1 cellular context compared by ENCODE assay signal in the genomic region with DNA sequence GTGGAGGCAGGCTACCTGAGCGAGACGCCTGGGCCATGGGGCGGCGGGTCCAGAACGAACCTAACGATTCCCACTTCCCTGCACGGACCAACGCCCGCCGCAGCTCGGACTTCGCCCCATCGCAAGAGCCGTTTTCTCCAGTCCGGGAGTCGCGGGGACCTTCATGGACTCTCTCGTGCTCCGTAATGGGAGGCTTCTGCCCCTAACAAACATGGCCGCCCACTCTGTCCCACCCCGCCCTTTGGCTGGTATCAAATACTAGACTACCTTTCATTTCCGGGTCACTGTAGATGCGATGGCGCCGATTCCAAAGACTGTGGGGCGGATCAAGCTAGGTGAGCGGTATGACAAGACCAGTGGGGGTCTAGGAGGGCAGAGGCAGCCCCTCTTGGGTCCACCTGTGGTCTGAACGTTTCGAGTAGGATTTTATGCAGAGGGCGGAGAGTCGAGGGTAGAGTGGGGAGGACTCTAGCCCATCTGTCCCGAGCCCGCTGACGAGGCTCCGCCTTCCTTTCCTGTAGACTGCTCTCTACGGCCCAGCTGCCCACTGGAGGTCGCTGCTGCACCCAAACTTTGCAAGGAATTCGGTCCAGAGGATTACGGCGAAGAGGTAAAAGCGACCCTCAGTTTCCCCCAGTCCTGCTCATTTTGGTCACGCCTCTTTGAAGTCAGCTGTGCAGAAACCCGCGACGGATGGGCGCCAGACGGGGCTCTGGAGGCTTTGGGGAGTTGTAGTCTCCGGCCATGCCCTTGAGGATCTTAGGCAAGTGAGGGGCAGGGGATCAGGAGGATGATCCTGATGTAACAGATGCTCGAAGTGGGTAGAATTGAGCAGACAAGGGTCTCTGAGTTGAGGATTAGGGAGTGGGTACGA.
TF ChIP-seq lines count a peak whose summit lies in the region.

A gene with protein sequence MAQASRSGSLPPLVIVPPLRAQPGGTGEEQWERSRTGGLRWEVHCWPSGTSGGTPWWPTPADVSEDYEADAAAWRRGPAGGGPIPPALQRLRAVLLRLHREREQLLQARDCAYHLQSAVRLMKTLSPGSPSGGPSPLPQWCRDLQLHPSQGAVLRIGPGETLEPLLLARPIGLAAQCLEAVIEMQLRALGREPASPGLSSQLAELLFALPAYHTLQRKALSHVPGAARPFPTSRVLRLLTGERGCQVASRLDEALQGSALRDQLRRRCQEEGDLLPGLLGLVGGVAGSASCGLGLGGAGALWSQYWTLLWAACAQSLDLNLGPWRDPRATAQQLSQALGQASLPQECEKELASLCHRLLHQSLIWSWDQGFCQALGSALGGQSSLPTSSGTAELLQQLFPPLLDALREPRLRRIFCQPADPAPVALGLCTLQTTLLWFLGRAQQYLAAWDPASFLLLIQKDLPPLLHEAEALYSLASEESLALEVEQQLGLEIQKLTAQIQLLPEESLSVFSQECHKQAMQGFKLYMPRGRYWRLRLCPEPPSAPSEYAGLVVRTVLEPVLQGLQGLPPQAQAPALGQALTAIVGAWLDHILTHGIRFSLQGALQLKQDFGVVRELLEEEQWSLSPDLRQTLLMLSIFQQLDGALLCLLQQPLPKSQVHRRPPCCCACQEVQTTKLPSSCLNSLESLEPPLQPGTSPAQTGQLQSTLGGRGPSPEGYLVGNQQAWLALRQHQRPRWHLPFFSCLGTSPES (minus strand): TSS at position 198 of the 874 bp plus-strand sequence. CDS start 161 bp downstream, at position 37.
A gene (plus strand): TSS at position 281 of the 874 bp plus-strand sequence. CDS start 15 bp downstream, at position 296.

TF ChIP-seq in H1, 55 proteins besides CTCF, POLR2A, EP300 and RAD21 (continues in another document):
- 0 out of 2 replicates have a peak, but pooled peaks have one; percentile 63 for TF ChIP-seq SP4 (IDR thresholded peaks at IDR 0.05; ENCODE audit: low read length)
- TF ChIP-seq SRF (IDR thresholded peaks at IDR 0.05; ENCODE audit: low read depth, low read length) = no peak
- TF ChIP-seq SUZ12 (IDR thresholded peaks at IDR 0.05; ENCODE audit: low read length) = no peak
- peak; percentile 63 for TF ChIP-seq CHD2 (IDR thresholded peaks at IDR 0.05; ENCODE audit: low read length)
- TF ChIP-seq ASH2L (IDR thresholded peaks at IDR 0.05; ENCODE audit: low read length) = peak; percentile 84
- no peak for TF ChIP-seq RXRA (IDR thresholded peaks at IDR 0.05; ENCODE audit: insufficient read depth, low read depth, low read length)
- TF ChIP-seq NRF1 (IDR thresholded peaks at IDR 0.05; ENCODE audit: low read depth, low read length) = no peak
- TF ChIP-seq CBX8 (IDR thresholded peaks at IDR 0.05; ENCODE audit: borderline replicate concordance, low read depth, low read length) = no peak
- no peak for TF ChIP-seq KDM1A (IDR thresholded peaks at IDR 0.05; ENCODE audit: borderline replicate concordance, low read length)
- peak; percentile 99 for TF ChIP-seq YY1 (IDR thresholded peaks at IDR 0.05; ENCODE audit: low read depth, low read length)
- no peak for TF ChIP-seq RNF2 (IDR thresholded peaks at IDR 0.05; ENCODE audit: borderline replicate concordance, low read depth, low read length, missing control alignments, poor library complexity, severe bottlenecking)
- no peak for TF ChIP-seq BCL11A (IDR thresholded peaks at IDR 0.05; ENCODE audit: low read depth in 2 of 2, low read length in 2 of 2)
- TF ChIP-seq EZH2 (IDR thresholded peaks at IDR 0.05; ENCODE audit: low read depth, low read length, severe bottlenecking) = no peak
- TF ChIP-seq SP1 (IDR thresholded peaks at IDR 0.05; ENCODE audit: low read depth, low read length) = peak; percentile 47; the same call in 1 of the 2 replicates
- TF ChIP-seq EGR1 (IDR thresholded peaks at IDR 0.05; ENCODE audit: borderline replicate concordance, low read depth, low read length) = no peak; the same call in 1 of the 2 replicates
- TF ChIP-seq HDAC2 (IDR thresholded peaks at IDR 0.05; ENCODE audit: borderline replicate concordance in 1 of 2, low read depth in 2 of 2, low read length in 2 of 2) = peak in 1 of 2 experiments; percentile 87; a peak in 2 of 4 replicates
- no peak for TF ChIP-seq TCF12 (IDR thresholded peaks at IDR 0.05; ENCODE audit: low read depth, low read length)
- TF ChIP-seq JUND (IDR thresholded peaks at IDR 0.05; ENCODE audit: low read length) = no peak
- TF ChIP-seq RBBP5 (IDR thresholded peaks at IDR 0.05; ENCODE audit: borderline replicate concordance, low read depth, low read length) = no peak
- TF ChIP-seq RFX5 (IDR thresholded peaks at IDR 0.05; ENCODE audit: borderline replicate concordance, low read depth, low read length) = no peak
- TF ChIP-seq POLR2AphosphoS5 (IDR thresholded peaks at IDR 0.05; ENCODE audit: low read depth, low read length) = peak; percentile 73; the same call in 1 of the 2 replicates
- no peak for TF ChIP-seq CTBP2 (IDR thresholded peaks at IDR 0.05; ENCODE audit: borderline replicate concordance, insufficient read depth, insufficient read length, low read length)
- peak; percentile 96 for TF ChIP-seq NANOG (IDR thresholded peaks at IDR 0.05; ENCODE audit: insufficient read depth, low read depth, low read length, poor library complexity, severe bottlenecking)
- TF ChIP-seq HDAC6 (IDR thresholded peaks at IDR 0.05; ENCODE audit: low read depth, low read length) = no peak
- TF ChIP-seq SP2 (IDR thresholded peaks at IDR 0.05; ENCODE audit: low read length) = no peak
- TF ChIP-seq CREB1 (IDR thresholded peaks at IDR 0.05) = peak; percentile 71
- TF ChIP-seq SIN3A (conservative IDR thresholded peaks at IDR 0.05 in 1 of 2, IDR thresholded peaks at IDR 0.05 in 1 of 2; ENCODE audit: low read depth in 1 of 2, low read length in 2 of 2) = peak; percentile 20 to 60; a peak in 1 of 4 replicates
- TF ChIP-seq CHD1 (IDR thresholded peaks at IDR 0.05; ENCODE audit: low read depth, low read length) = no peak
- TF ChIP-seq, protein P1, sequence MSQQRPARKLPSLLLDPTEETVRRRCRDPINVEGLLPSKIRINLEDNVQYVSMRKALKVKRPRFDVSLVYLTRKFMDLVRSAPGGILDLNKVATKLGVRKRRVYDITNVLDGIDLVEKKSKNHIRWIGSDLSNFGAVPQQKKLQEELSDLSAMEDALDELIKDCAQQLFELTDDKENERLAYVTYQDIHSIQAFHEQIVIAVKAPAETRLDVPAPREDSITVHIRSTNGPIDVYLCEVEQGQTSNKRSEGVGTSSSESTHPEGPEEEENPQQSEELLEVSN (IDR thresholded peaks at IDR 0.05) = peak; percentile 52
- TF ChIP-seq, protein P2, sequence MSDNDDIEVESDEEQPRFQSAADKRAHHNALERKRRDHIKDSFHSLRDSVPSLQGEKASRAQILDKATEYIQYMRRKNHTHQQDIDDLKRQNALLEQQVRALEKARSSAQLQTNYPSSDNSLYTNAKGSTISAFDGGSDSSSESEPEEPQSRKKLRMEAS (IDR thresholded peaks at IDR 0.05) = no peak; the same call in 1 of the 2 replicates
- no peak for TF ChIP-seq SIRT6 (IDR thresholded peaks at IDR 0.05; ENCODE audit: low read length)
- TF ChIP-seq, protein P3, sequence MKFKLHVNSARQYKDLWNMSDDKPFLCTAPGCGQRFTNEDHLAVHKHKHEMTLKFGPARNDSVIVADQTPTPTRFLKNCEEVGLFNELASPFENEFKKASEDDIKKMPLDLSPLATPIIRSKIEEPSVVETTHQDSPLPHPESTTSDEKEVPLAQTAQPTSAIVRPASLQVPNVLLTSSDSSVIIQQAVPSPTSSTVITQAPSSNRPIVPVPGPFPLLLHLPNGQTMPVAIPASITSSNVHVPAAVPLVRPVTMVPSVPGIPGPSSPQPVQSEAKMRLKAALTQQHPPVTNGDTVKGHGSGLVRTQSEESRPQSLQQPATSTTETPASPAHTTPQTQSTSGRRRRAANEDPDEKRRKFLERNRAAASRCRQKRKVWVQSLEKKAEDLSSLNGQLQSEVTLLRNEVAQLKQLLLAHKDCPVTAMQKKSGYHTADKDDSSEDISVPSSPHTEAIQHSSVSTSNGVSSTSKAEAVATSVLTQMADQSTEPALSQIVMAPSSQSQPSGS (IDR thresholded peaks at IDR 0.05; ENCODE audit: low read length) = no peak; the same call in 1 of the 2 replicates
- TF ChIP-seq CBX5 (IDR thresholded peaks at IDR 0.05; ENCODE audit: low read depth, low read length) = no peak
- no peak for TF ChIP-seq FOSL1 (IDR thresholded peaks at IDR 0.05; ENCODE audit: insufficient read depth, low read depth, low read length)
- TF ChIP-seq, protein P4, sequence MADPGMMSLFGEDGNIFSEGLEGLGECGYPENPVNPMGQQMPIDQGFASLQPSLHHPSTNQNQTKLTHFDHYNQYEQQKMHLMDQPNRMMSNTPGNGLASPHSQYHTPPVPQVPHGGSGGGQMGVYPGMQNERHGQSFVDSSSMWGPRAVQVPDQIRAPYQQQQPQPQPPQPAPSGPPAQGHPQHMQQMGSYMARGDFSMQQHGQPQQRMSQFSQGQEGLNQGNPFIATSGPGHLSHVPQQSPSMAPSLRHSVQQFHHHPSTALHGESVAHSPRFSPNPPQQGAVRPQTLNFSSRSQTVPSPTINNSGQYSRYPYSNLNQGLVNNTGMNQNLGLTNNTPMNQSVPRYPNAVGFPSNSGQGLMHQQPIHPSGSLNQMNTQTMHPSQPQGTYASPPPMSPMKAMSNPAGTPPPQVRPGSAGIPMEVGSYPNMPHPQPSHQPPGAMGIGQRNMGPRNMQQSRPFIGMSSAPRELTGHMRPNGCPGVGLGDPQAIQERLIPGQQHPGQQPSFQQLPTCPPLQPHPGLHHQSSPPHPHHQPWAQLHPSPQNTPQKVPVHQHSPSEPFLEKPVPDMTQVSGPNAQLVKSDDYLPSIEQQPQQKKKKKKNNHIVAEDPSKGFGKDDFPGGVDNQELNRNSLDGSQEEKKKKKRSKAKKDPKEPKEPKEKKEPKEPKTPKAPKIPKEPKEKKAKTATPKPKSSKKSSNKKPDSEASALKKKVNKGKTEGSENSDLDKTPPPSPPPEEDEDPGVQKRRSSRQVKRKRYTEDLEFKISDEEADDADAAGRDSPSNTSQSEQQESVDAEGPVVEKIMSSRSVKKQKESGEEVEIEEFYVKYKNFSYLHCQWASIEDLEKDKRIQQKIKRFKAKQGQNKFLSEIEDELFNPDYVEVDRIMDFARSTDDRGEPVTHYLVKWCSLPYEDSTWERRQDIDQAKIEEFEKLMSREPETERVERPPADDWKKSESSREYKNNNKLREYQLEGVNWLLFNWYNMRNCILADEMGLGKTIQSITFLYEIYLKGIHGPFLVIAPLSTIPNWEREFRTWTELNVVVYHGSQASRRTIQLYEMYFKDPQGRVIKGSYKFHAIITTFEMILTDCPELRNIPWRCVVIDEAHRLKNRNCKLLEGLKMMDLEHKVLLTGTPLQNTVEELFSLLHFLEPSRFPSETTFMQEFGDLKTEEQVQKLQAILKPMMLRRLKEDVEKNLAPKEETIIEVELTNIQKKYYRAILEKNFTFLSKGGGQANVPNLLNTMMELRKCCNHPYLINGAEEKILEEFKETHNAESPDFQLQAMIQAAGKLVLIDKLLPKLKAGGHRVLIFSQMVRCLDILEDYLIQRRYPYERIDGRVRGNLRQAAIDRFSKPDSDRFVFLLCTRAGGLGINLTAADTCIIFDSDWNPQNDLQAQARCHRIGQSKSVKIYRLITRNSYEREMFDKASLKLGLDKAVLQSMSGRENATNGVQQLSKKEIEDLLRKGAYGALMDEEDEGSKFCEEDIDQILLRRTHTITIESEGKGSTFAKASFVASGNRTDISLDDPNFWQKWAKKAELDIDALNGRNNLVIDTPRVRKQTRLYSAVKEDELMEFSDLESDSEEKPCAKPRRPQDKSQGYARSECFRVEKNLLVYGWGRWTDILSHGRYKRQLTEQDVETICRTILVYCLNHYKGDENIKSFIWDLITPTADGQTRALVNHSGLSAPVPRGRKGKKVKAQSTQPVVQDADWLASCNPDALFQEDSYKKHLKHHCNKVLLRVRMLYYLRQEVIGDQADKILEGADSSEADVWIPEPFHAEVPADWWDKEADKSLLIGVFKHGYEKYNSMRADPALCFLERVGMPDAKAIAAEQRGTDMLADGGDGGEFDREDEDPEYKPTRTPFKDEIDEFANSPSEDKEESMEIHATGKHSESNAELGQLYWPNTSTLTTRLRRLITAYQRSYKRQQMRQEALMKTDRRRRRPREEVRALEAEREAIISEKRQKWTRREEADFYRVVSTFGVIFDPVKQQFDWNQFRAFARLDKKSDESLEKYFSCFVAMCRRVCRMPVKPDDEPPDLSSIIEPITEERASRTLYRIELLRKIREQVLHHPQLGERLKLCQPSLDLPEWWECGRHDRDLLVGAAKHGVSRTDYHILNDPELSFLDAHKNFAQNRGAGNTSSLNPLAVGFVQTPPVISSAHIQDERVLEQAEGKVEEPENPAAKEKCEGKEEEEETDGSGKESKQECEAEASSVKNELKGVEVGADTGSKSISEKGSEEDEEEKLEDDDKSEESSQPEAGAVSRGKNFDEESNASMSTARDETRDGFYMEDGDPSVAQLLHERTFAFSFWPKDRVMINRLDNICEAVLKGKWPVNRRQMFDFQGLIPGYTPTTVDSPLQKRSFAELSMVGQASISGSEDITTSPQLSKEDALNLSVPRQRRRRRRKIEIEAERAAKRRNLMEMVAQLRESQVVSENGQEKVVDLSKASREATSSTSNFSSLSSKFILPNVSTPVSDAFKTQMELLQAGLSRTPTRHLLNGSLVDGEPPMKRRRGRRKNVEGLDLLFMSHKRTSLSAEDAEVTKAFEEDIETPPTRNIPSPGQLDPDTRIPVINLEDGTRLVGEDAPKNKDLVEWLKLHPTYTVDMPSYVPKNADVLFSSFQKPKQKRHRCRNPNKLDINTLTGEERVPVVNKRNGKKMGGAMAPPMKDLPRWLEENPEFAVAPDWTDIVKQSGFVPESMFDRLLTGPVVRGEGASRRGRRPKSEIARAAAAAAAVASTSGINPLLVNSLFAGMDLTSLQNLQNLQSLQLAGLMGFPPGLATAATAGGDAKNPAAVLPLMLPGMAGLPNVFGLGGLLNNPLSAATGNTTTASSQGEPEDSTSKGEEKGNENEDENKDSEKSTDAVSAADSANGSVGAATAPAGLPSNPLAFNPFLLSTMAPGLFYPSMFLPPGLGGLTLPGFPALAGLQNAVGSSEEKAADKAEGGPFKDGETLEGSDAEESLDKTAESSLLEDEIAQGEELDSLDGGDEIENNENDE (IDR thresholded peaks at IDR 0.05; ENCODE audit: insufficient replicate concordance, low read length) = no peak
- TF ChIP-seq GTF2F1 (IDR thresholded peaks at IDR 0.05; ENCODE audit: borderline replicate concordance, low read depth, low read length) = no peak
- TF ChIP-seq ZNF274 (IDR thresholded peaks at IDR 0.05; ENCODE audit: borderline replicate concordance, extremely low read depth, low read length) = no peak
- peak; percentile 44 for TF ChIP-seq SIX5 (IDR thresholded peaks at IDR 0.05; ENCODE audit: low read depth, low read length)
- TF ChIP-seq TAF7 (optimal IDR thresholded peaks at IDR 0.05; ENCODE audit: borderline replicate concordance, low read depth, low read length) = peak; percentile 75
- peak; percentile 90 for TF ChIP-seq PHF8 (conservative IDR thresholded peaks at IDR 0.05; ENCODE audit: low read depth, low read length)
- TF ChIP-seq CEBPB (IDR thresholded peaks at IDR 0.05; ENCODE audit: low read depth, low read length) = no peak
- no peak for TF ChIP-seq BRCA1 (IDR thresholded peaks at IDR 0.05; ENCODE audit: low read depth, low read length)
- peak; percentile 11 for TF ChIP-seq KDM4A (IDR thresholded peaks at IDR 0.05; ENCODE audit: low read depth, low read length, severe bottlenecking)
- TF ChIP-seq, protein P5, sequence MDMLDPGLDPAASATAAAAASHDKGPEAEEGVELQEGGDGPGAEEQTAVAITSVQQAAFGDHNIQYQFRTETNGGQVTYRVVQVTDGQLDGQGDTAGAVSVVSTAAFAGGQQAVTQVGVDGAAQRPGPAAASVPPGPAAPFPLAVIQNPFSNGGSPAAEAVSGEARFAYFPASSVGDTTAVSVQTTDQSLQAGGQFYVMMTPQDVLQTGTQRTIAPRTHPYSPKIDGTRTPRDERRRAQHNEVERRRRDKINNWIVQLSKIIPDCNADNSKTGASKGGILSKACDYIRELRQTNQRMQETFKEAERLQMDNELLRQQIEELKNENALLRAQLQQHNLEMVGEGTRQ (IDR thresholded peaks at IDR 0.05; ENCODE audit: low read length) = no peak
- TF ChIP-seq JUN (IDR thresholded peaks at IDR 0.05; ENCODE audit: low read depth, low read length) = no peak
- TF ChIP-seq BACH1 (IDR thresholded peaks at IDR 0.05; ENCODE audit: low read length) = no peak
